ENCODE assay signal across 8 cellular contexts in genomic region chr13:24671367-24672117, GRCh38. TPM values are rescaled to one million over a fixed set of nuclear protein-coding genes. Genes with fewer than 3 reads are reported as not detected.
DNase-seq lines count a peak whose midpoint lies in the region; ATAC-seq and TF ChIP-seq lines count a peak whose summit lies in the region.

No MANE protein-coding gene starts in this region.

- no peaks in the 10 kb centered on the region for H3K9me3 ChIP-seq in A673 (ENCODE audit: low read depth, low read length, poor library complexity, severe bottlenecking)
- no peaks in the 10 kb centered on the region for H3K9me3 ChIP-seq in ES-I3 (ENCODE audit: control insufficient read depth, insufficient read depth, low read length)
- H3K9me3 ChIP-seq in WERI-Rb-1 (ENCODE audit: severe bottlenecking), result no peaks in the 10 kb centered on the region
- no peaks in the 10 kb centered on the region for H3K9me3 ChIP-seq in cardiac muscle cell (ENCODE audit: low read depth)
- no peaks in the 10 kb centered on the region for H3K9me3 ChIP-seq in parathyroid adenoma (ENCODE audit: control insufficient read depth, low read length)

- H3K36me3 ChIP-seq in A673 (ENCODE audit: insufficient read depth, low read length, poor library complexity, severe bottlenecking), result no peaks in the 10 kb centered on the region
- no peaks in the 10 kb centered on the region for H3K36me3 ChIP-seq in ES-I3 (ENCODE audit: insufficient read depth, low read length)
- no peaks in the 10 kb centered on the region for H3K36me3 ChIP-seq in WERI-Rb-1
- H3K36me3 ChIP-seq in cardiac muscle cell, result no peaks in the 10 kb centered on the region
- H3K36me3 ChIP-seq in parathyroid adenoma (ENCODE audit: control insufficient read depth, insufficient read depth, low read length), result no peaks in the 10 kb centered on the region

- H3K4me2 ChIP-seq in parathyroid adenoma (ENCODE audit: low read length), result peak overlapping the region; percentile 44

- intact Hi-C loops in A673 (cut with micrococcal nuclease; ENCODE audit: unreplicated experiment), result loop anchor here (1.0 kb wide), 1 partner anchor 90 kb away; no protein-coding TSS in a partner anchor

- POLR2A ChIA-PET in A673 (lab: Charles Lee; ENCODE audit: low non-redundant PET), result no interaction called here

- no peaks in the 10 kb centered on the region for H3K27me3 ChIP-seq in A673 (replicated peaks; ENCODE audit: insufficient read depth, low read depth, low read length, poor library complexity)
- H3K27me3 ChIP-seq in WERI-Rb-1 (ENCODE audit: insufficient read depth, low read depth, severe bottlenecking), result no peaks in the 10 kb centered on the region
- H3K27me3 ChIP-seq in cardiac muscle cell, result no peaks in the 10 kb centered on the region
- H3K27me3 ChIP-seq in parathyroid adenoma (ENCODE audit: control insufficient read depth, insufficient read depth, low read length), result no peaks in the 10 kb centered on the region

- peak; percentile 73 for TF ChIP-seq CTCF in A673 (conservative IDR thresholded peaks at IDR 0.05; ENCODE audit: low read depth, low read length)
- peak; percentile 70 for TF ChIP-seq CTCF in NB4 (IDR thresholded peaks at IDR 0.05; ENCODE audit: low read depth, low read length)
- TF ChIP-seq CTCF in WERI-Rb-1 (IDR thresholded peaks at IDR 0.05; ENCODE audit: low read depth, low read length), result peak; percentile 87
- TF ChIP-seq CTCF in cardiac muscle cell (IDR thresholded peaks at IDR 0.05; ENCODE audit: low read depth, low read length), result peak; percentile 78
- TF ChIP-seq CTCF in parathyroid adenoma (IDR thresholded peaks at IDR 0.05), result peak; percentile 44

- no TSS peak for BruUV-seq in A673 (replicated peaks; lab: Mats Ljungman, UMichigan)

- H3K79me2 ChIP-seq in parathyroid adenoma, result no peaks in the 10 kb centered on the region

- CTCF ChIA-PET in A673 (lab: Charles Lee), result no interaction called here

- no peak for TF ChIP-seq POLR2A in NB4 (IDR thresholded peaks at IDR 0.05; ENCODE audit: extremely low read depth, insufficient read length)

- H3K27ac ChIP-seq in A673 (ENCODE audit: low read depth, low read length, poor library complexity, severe bottlenecking) (no peak overlapping the region), WERI-Rb-1 (peak overlapping the region; percentile 5; the same call in 1 of the 2 replicates), cardiac muscle cell (no peak overlapping the region), parathyroid adenoma (peak overlapping the region; percentile 57)

- ATAC-seq in HG03442 (IDR thresholded peaks at IDR 0.05; ENCODE audit: unreplicated experiment), result no peak

- H2AFZ ChIP-seq in parathyroid adenoma, result peak overlapping the region; percentile 74

- H3K9ac ChIP-seq in ES-I3 (ENCODE audit: low read depth, low read length) (peak overlapping the region; percentile 38; the same call in 1 of the 2 replicates), parathyroid adenoma (no peak overlapping the region)

- DNase-seq in A673 (ENCODE audit: low spot score), result peak; percentile 79
- peak; percentile 53 for DNase-seq in NB4 (ENCODE audit: low read depth)
- DNase-seq in WERI-Rb-1, result peak; percentile 82
- DNase-seq in cardiac muscle cell (ENCODE audit: low read depth in 1 of 2, low spot score in 1 of 2), result peak; percentile 70 to 91
- no peak for DNase-seq in activated gamma-delta T cell (lab: John Stamatoyannopoulos, UW)

- H3K4me1 ChIP-seq in A673 (ENCODE audit: insufficient read depth, low read length, poor library complexity, severe bottlenecking), result no peaks in the 10 kb centered on the region
- peaks cover 7% of the 10 kb centered on the region; the same call in 1 of the 2 replicates for H3K4me1 ChIP-seq in ES-I3 (ENCODE audit: insufficient read depth, low read length)
- H3K4me1 ChIP-seq in cardiac muscle cell (ENCODE audit: low read depth), result no peaks in the 10 kb centered on the region
- peaks cover 20% of the 10 kb centered on the region for H3K4me1 ChIP-seq in parathyroid adenoma

- H3K4me3 ChIP-seq in A673 (ENCODE audit: low read depth, low read length, poor library complexity, severe bottlenecking) (no peak overlapping the region), NB4 (ENCODE audit: low read depth, low read length) (no peak overlapping the region), WERI-Rb-1 (ENCODE audit: low read depth, low read length) (peak overlapping the region; percentile 46), cardiac muscle cell (no peak overlapping the region), parathyroid adenoma (ENCODE audit: low read depth, low read length) (peak overlapping the region; percentile 25)

RNA-seq across cellular contexts. Expression of gene ATP12A, which starts 8.7 kb away (rescaled TPM):
- total RNA-seq in A673 (2021) (0.39 and 0.47 TPM in 2 replicates), cardiac muscle cell (not detected in 2 replicates)
- polyA plus RNA-seq in cardiac muscle cell, result not detected in 2 replicates

Comparison
In these comparisons a context has a peak if more than half of its experiments do, and no peak if none do; other contexts are left out.
1. H3K27ac ChIP-seq: peak in WERI-Rb-1 (single experiment) and parathyroid adenoma (single experiment); none in A673 (single experiment) and cardiac muscle cell (single experiment).
2. H3K4me3 ChIP-seq: peak in WERI-Rb-1 (single experiment) and parathyroid adenoma (single experiment); none in A673 (single experiment), NB4 (single experiment) and cardiac muscle cell (single experiment).
3. Peak in every context shown above with its lines, with median percentiles within 50 percentile points of each other: CTCF ChIP-seq.